In the genomic region with DNA sequence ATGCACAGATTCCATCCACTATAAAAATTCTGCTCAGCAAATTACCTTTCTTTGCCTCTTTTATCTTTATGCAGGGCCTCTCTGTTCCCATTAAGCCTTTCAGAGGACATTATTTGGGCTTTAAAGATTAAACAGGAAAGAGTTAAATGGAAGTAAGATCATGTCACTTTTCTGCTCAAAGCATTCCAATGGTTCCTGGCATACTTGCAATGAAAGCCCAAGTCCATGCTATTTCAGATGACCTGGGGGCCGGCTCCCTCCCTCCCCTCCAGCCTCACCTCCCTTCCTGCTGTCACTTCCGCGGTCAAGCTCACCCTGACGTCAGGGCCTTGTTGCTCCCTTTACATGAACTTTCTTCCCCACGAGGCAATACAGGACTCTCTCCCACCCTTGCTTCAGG, we compare ENCODE assay signal across 15 cellular contexts.
DNase-seq lines count a peak whose midpoint lies in the region; ATAC-seq, FAIRE-seq and TF ChIP-seq lines count a peak whose summit lies in the region.
"Had no signal": no experiment of that assay in that cellular context is flagged by ENCODE, and none has a peak within 500 bp of the region (broad histone marks: within the 10 kb centered on the region; RNA-seq: fewer than 3 reads in every experiment).

No MANE protein-coding gene starts in this region.

- no peak overlapping the region for H3K14ac ChIP-seq in mesenchymal stem cell (ENCODE audit: low read length in 2 of 2)

- H3K4me2 ChIP-seq in endothelial cell of umbilical vein (ENCODE audit: insufficient read depth, low read length) (no peak overlapping the region), mesenchymal stem cell (ENCODE audit: low read length, poor library complexity, severe bottlenecking) (no peak overlapping the region)

- H2BK15ac ChIP-seq in mesenchymal stem cell (ENCODE audit: low read depth, poor library complexity, severe bottlenecking), result no peak overlapping the region

- FAIRE-seq in endothelial cell of umbilical vein (lab: Jason Lieb, UNC), result peak; percentile 66

- H3K79me1 ChIP-seq in mesenchymal stem cell (replicated peaks; ENCODE audit: low read length, poor library complexity, severe bottlenecking), result peaks cover 7% of the 10 kb centered on the region

- no peak for ATAC-seq in RWPE2 (ENCODE audit: low read depth)
- no peak for ATAC-seq in HG03139 (IDR thresholded peaks at IDR 0.05; ENCODE audit: unreplicated experiment)
- ATAC-seq: naive thymus-derived CD4-positive, alpha-beta T cell; stimulated activated naive B cell treated with anti-CD40 and anti-IgM and Interleukin-4, amounts not matched to agents 10 μg/mL and 1 μg/mL and 100 μg/mL, for 72 hours had no signal

- no peak overlapping the region for H3K23ac ChIP-seq in mesenchymal stem cell (ENCODE audit: low read length in 2 of 2)

- H3K36me3 ChIP-seq in RWPE2 (ENCODE audit: low read depth) (no peaks in the 10 kb centered on the region; the same call in 1 of the 2 replicates), endothelial cell of umbilical vein (ENCODE audit: control insufficient read depth in 2 of 2, extremely low read depth in 1 of 2, insufficient read depth in 2 of 2, low read length in 2 of 2) (no peaks in the 10 kb centered on the region), mesenchymal stem cell (ENCODE audit: control insufficient read depth in 1 of 2, insufficient read depth in 2 of 2, low read depth in 1 of 2, low read length in 2 of 2) (peaks cover 0 to 8% of the 10 kb centered on the region in 2 experiments), vagina (no peaks in the 10 kb centered on the region)

- POLR2A ChIA-PET in endothelial cell of umbilical vein (lab: Charles Lee), result no interaction called here

- TF ChIP-seq CTCF in RWPE2 (IDR thresholded peaks at IDR 0.05; ENCODE audit: poor library complexity, severe bottlenecking) (no peak), endothelial cell of umbilical vein (IDR thresholded peaks at IDR 0.05; ENCODE audit: extremely low read depth in 1 of 2, insufficient read depth in 1 of 2, low read depth in 1 of 2, low read length in 2 of 2) (no peak), vagina (IDR thresholded peaks at IDR 0.05) (no peak)

- peak overlapping the region; percentile 87 for H4K8ac ChIP-seq in mesenchymal stem cell (ENCODE audit: low read length)

- BruUV-seq in endothelial cell of umbilical vein (replicated peaks; lab: Mats Ljungman, UMichigan), result no TSS peak

- peak overlapping the region in 1 of 2 experiments; percentile 38 for H2BK12ac ChIP-seq in mesenchymal stem cell (ENCODE audit: low read length in 2 of 2)

- dilution Hi-C loops in endothelial cell of umbilical vein (cut with MboI; ENCODE audit: extremely low pct_ligation_motif_present, low sequenced_read_pairs), result no loop called here

- H2BK120ac ChIP-seq in mesenchymal stem cell (ENCODE audit: low read depth, low read length), result no peak overlapping the region

- no peaks in the 10 kb centered on the region for H3K79me2 ChIP-seq in endothelial cell of umbilical vein (ENCODE audit: control insufficient read depth, insufficient read depth, low read length)

- 20% methylated on average over 5 of the region's 5 CpGs for WGBS in mesenchymal stem cell

- H3K9me3 ChIP-seq in RWPE2 (ENCODE audit: severe bottlenecking) (no peaks in the 10 kb centered on the region), endothelial cell of umbilical vein (replicated peaks; ENCODE audit: control insufficient read depth, insufficient read depth, low read length) (no peaks in the 10 kb centered on the region), mesenchymal stem cell (ENCODE audit: control insufficient read depth, low read length) (no peaks in the 10 kb centered on the region), vagina (no peaks in the 10 kb centered on the region)

- H3K18ac ChIP-seq in mesenchymal stem cell (ENCODE audit: low read depth in 1 of 2, low read length in 2 of 2), result peak overlapping the region; percentile 1 to 86

- H3K4me1 ChIP-seq in RWPE2 (ENCODE audit: insufficient read depth, poor library complexity, severe bottlenecking) (peaks cover 45% of the 10 kb centered on the region), endothelial cell of umbilical vein (ENCODE audit: control insufficient read depth, extremely low read depth, insufficient read depth, low read length) (peaks cover 42% of the 10 kb centered on the region), mesenchymal stem cell (ENCODE audit: control insufficient read depth, insufficient read depth, low read depth, low read length) (peaks cover 5% of the 10 kb centered on the region), vagina (peaks cover 6% of the 10 kb centered on the region)

- CTCF ChIA-PET in endothelial cell of umbilical vein (lab: Charles Lee), result interaction anchor here (1.0 to 1.9 kb wide), 2 partner anchors 9 to 189 kb away, joined by 3 to 5 read pairs; no protein-coding TSS in a partner anchor

- H3K4ac ChIP-seq in mesenchymal stem cell (ENCODE audit: low read depth in 1 of 2, low read length in 2 of 2), result no peak overlapping the region

- H3K4me3 ChIP-seq in RWPE2 (ENCODE audit: severe bottlenecking) (no peak overlapping the region), endothelial cell of umbilical vein (replicated peaks in 1 of 3; ENCODE audit: insufficient read depth in 1 of 3, low read depth in 1 of 3, low read length in 3 of 3) (no peak overlapping the region), mesenchymal stem cell (ENCODE audit: insufficient read depth in 1 of 2, low read depth in 1 of 2, low read length in 2 of 2) (no peak overlapping the region), vagina (no peak overlapping the region)

- no peaks in the 10 kb centered on the region for H3K9me1 ChIP-seq in endothelial cell of umbilical vein (replicated peaks; ENCODE audit: control insufficient read depth, extremely low read depth, insufficient read depth, low read length)

- peak overlapping the region; percentile 71 for H3K27ac ChIP-seq in RWPE2 (ENCODE audit: poor library complexity, severe bottlenecking)
- peak overlapping the region; percentile 84 for H3K27ac ChIP-seq in endothelial cell of umbilical vein (ENCODE audit: insufficient read depth, low read depth, low read length)
- peak overlapping the region; percentile 93 for H3K27ac ChIP-seq in mesenchymal stem cell (ENCODE audit: low read length, poor library complexity, severe bottlenecking)
- H3K27ac ChIP-seq in vagina, result no peak overlapping the region
- H3K27ac ChIP-seq in caudate nucleus (ENCODE audit: low read depth, low read length), result no peak overlapping the region

- DNase-seq in ELR (ENCODE audit: low read depth) (peak; percentile 53), RWPE2 (ENCODE audit: low spot score) (no peak), endothelial cell of umbilical vein (ENCODE audit: low read depth, low spot score) (no peak), mesenchymal stem cell (peak; percentile 60), vagina (ENCODE audit: extremely low spot score in 2 of 2) (no peak), caudate nucleus (lab: John Stamatoyannopoulos, UW) (no peak)
- DNase-seq in effector CD4-positive, alpha-beta T cell, result no peak
- DNase-seq: activated CD8-positive, alpha-beta memory T cell treated with anti-CD3 and anti-CD28 coated beads, Interleukin-2, amount 50 U/mL, for 4 hours; CD4-positive, alpha-beta memory T cell; cerebellar nuclear complex; MV-4-11; naive thymus-derived CD4-positive, alpha-beta T cell; NCI-H774; stimulated activated naive B cell treated with anti-CD40 and anti-IgM and Interleukin-4, amounts not matched to agents 10 μg/mL and 1 μg/mL and 100 μg/mL, for 72 hours had no signal

- intact Hi-C loops in endothelial cell of umbilical vein (cut with micrococcal nuclease) (loop anchor here (1.0 to 2.0 kb wide), 2 partner anchors 23 to 70 kb away; no protein-coding TSS in a partner anchor), vagina (cut with DNase I) (no loop called here)

- H3K9ac ChIP-seq in endothelial cell of umbilical vein (replicated peaks; ENCODE audit: extremely low read depth, insufficient read depth, low read length) (no peak overlapping the region), mesenchymal stem cell (ENCODE audit: low read length) (no peak overlapping the region)

- H4K91ac ChIP-seq in mesenchymal stem cell (ENCODE audit: low read length), result peak overlapping the region; percentile 18

- H2AFZ ChIP-seq in endothelial cell of umbilical vein (ENCODE audit: low read depth, low read length) (no peak overlapping the region), mesenchymal stem cell (ENCODE audit: low read depth, low read length) (no peak overlapping the region)

- H2BK5ac ChIP-seq in mesenchymal stem cell (ENCODE audit: low read depth, low read length, poor library complexity, severe bottlenecking), result peak overlapping the region; percentile 84

- peak overlapping the region; percentile 74 for H2AK5ac ChIP-seq in mesenchymal stem cell (ENCODE audit: low read length, severe bottlenecking)

- H3K27me3 ChIP-seq in RWPE2 (ENCODE audit: insufficient read depth, poor library complexity, severe bottlenecking) (no peaks in the 10 kb centered on the region), endothelial cell of umbilical vein (ENCODE audit: control insufficient read depth in 2 of 2, insufficient read depth in 2 of 2, low read length in 2 of 2) (no peaks in the 10 kb centered on the region), mesenchymal stem cell (ENCODE audit: control insufficient read depth in 1 of 2, insufficient read depth in 1 of 2, low read length in 2 of 2) (no peaks in the 10 kb centered on the region), vagina (no peaks in the 10 kb centered on the region)

- no peaks in the 10 kb centered on the region for H4K20me1 ChIP-seq in endothelial cell of umbilical vein (replicated peaks; ENCODE audit: control insufficient read depth, extremely low read depth, insufficient read depth, low read length)

- TF ChIP-seq POLR2A in endothelial cell of umbilical vein (IDR thresholded peaks at IDR 0.05; ENCODE audit: low read depth, low read length) (peak; percentile 21), vagina (IDR thresholded peaks at IDR 0.05) (no peak)

TF ChIP-seq in endothelial cell of umbilical vein, 7 proteins besides CTCF, POLR2A, EP300 and RAD21:
- TF ChIP-seq GATA2 (IDR thresholded peaks at IDR 0.05; ENCODE audit: insufficient read depth, insufficient read length, low read depth, low read length), result peak; percentile 8
- TF ChIP-seq FOS (IDR thresholded peaks at IDR 0.05; ENCODE audit: borderline replicate concordance, insufficient read depth, low read length), result no peak

Comparison
In these comparisons a context has a peak if more than half of its experiments do, and no peak if none do; other contexts are left out.
1. DNase-seq: peak in ELR (single experiment) and mesenchymal stem cell (single experiment); none in RWPE2 (single experiment), endothelial cell of umbilical vein (single experiment), vagina (0 of 2), effector CD4-positive, alpha-beta T cell (single experiment) and caudate nucleus (0 of 61).
2. H3K27ac ChIP-seq: peak in RWPE2 (single experiment), endothelial cell of umbilical vein (single experiment) and mesenchymal stem cell (single experiment); none in vagina (single experiment) and caudate nucleus (single experiment).